8 cellular contexts compared by ENCODE assay signal in genomic region chrX:38800981-38801845, GRCh38. TPM values are rescaled to one million over a fixed set of nuclear protein-coding genes. Genes with fewer than 3 reads are reported as not detected.
DNase-seq lines count a peak whose midpoint lies in the region; ATAC-seq and TF ChIP-seq lines count a peak whose summit lies in the region.

MID1IP1 (plus strand) TSS chrX:38801459; CDS start chrX:38804947, 3,488 bp downstream.

- in situ Hi-C loops in transverse colon (cut with MboI; ENCODE audit: low pct_ligation_motif_present in 1 of 4, low pct_unique_long_range_greater_than_20kb in 1 of 4, low sequenced_read_pairs in 3 of 4) = no loop called here

- H3K9me3 ChIP-seq in MM.1S (replicated peaks; ENCODE audit: insufficient read depth, low read length) = no peaks in the 10 kb centered on the region
- H3K9me3 ChIP-seq in adrenal gland (replicated peaks in 1 of 3) = no peaks in the 10 kb centered on the region
- no peaks in the 10 kb centered on the region for H3K9me3 ChIP-seq in transverse colon

- peak; percentile 33 for ATAC-seq in GM21576 (IDR thresholded peaks at IDR 0.05; ENCODE audit: unreplicated experiment)
- peak; percentile 79 for ATAC-seq in Right ventricle myocardium inferior
- peak; percentile 68 for ATAC-seq in omental fat pad (ENCODE audit: low FRiP score)

- intact Hi-C loops in CD14-positive monocyte (cut with micrococcal nuclease) (loop anchor here (5.0 to 10.0 kb wide), 5 partner anchors 46 to 346 kb away; no protein-coding TSS in a partner anchor), adrenal gland (cut with DNase I) (no loop called here), Right ventricle myocardium inferior (cut with DNase I) (loop anchor here (5.0 kb wide), 4 partner anchors 116 to 346 kb away; no protein-coding TSS in a partner anchor), transverse colon (cut with DNase I; ENCODE audit: low total_unique reads) (loop anchor here (10.0 kb wide), 1 partner anchor 134 kb away; no protein-coding TSS in a partner anchor)

- H3K36me3 Mint-ChIP-seq in CD14-positive monocyte = no peaks in the 10 kb centered on the region

- H3K27me3 ChIP-seq in MM.1S (replicated peaks; ENCODE audit: insufficient read depth, low read length) (no peaks in the 10 kb centered on the region), adrenal gland (peaks cover 4% of the 10 kb centered on the region), transverse colon (no peaks in the 10 kb centered on the region)

- H3K9me2 ChIP-seq in MM.1S (replicated peaks; ENCODE audit: insufficient read depth, low read length) = no peaks in the 10 kb centered on the region

- H3K4me1 ChIP-seq in MM.1S (ENCODE audit: low read length) = no peaks in the 10 kb centered on the region
- peaks cover 0 to 12% of the 10 kb centered on the region in 2 donors for H3K4me1 ChIP-seq in adrenal gland (replicated peaks in 1 of 2)
- peaks cover 0 to 12% (median 6%) of the 10 kb centered on the region in 4 donors for H3K4me1 ChIP-seq in transverse colon

- WGBS in adrenal gland, 4 donors = 4 to 30% (median 16%) methylated on average over 12 to 32 of the region's 32 CpGs
- 34% methylated on average over 32 of the region's 32 CpGs; no CpG with 5 or more reads in 1 of the 2 donors for WGBS in transverse colon (ENCODE audit: low coverage in 1 of 2), 2 donors

- TF ChIP-seq CTCF in CD14-positive monocyte (IDR thresholded peaks at IDR 0.05) (no peak), MM.1S (IDR thresholded peaks at IDR 0.05; ENCODE audit: low read length) (no peak), adrenal gland (IDR thresholded peaks at IDR 0.05) (no peak), omental fat pad (IDR thresholded peaks at IDR 0.05) (no peak), transverse colon (IDR thresholded peaks at IDR 0.05) (no peak)

- TF ChIP-seq POLR2A in adrenal gland (IDR thresholded peaks at IDR 0.05) (peak; percentile 53 to 80), transverse colon (IDR thresholded peaks at IDR 0.05) (peak; percentile 91)

- H3K9me3 Mint-ChIP-seq in CD14-positive monocyte = peaks cover 0 to 29% (median 3%) of the 10 kb centered on the region in 7 donors

- H3F3A ChIP-seq in MM.1S (ENCODE audit: insufficient read depth, low read length) = peaks cover 9% of the 10 kb centered on the region

- TF ChIP-seq EP300 in transverse colon (IDR thresholded peaks at IDR 0.05; ENCODE audit: low read depth) = no peak

- H3K4me3 ChIP-seq in MM.1S (ENCODE audit: low read length) (peak within 1 kb of the TSS; percentile 70), adrenal gland (peak within 1 kb of the TSS in 3 of 4 donors; percentile 14 to 67 (median 40)), transverse colon (peak within 1 kb of the TSS; percentile 9 to 81 (median 68))

- H3K36me3 ChIP-seq in MM.1S (replicated peaks; ENCODE audit: insufficient read depth, low read length) (no peaks in the 10 kb centered on the region), adrenal gland (replicated peaks in 1 of 2) (no peaks in the 10 kb centered on the region), transverse colon (no peaks in the 10 kb centered on the region)

- peak within 1 kb of the TSS; percentile 65; the same call in 1 of the 2 replicates for H2AFZ ChIP-seq in MM.1S (ENCODE audit: low read length)

- peak; percentile 87 for DNase-seq in CD14-positive monocyte (ENCODE audit: low spot score)
- peak; percentile 80 for DNase-seq in MM.1S
- DNase-seq in T-helper 1 cell = peak; percentile 53 to 87 (median 69)
- DNase-seq in adrenal gland = peak; percentile 89 to 97 (median 94)
- peak; percentile 95 for DNase-seq in Right ventricle myocardium inferior (ENCODE audit: missing footprints)
- DNase-seq in omental fat pad (ENCODE audit: low spot score) = peak; percentile 46
- peak; percentile 92 for DNase-seq in transverse colon

- peak within 1 kb of the TSS; percentile 93 to 98 for H3K4me3 Mint-ChIP-seq in CD14-positive monocyte

- H3K27ac ChIP-seq in MM.1S (ENCODE audit: low read length) = peak within 1 kb of the TSS; percentile 55; the same call in 1 of the 2 replicates
- peak within 1 kb of the TSS; percentile 64 to 90 (median 81) for H3K27ac ChIP-seq in adrenal gland
- peak within 1 kb of the TSS; percentile 92 to 99 (median 96) for H3K27ac ChIP-seq in transverse colon

- no peaks in the 10 kb centered on the region for H4K20me1 ChIP-seq in MM.1S (ENCODE audit: insufficient read depth, low read length)

- H3K4me1 Mint-ChIP-seq in CD14-positive monocyte = peaks cover 23% of the 10 kb centered on the region

- H3K27ac Mint-ChIP-seq in CD14-positive monocyte = peak within 1 kb of the TSS; percentile 94 to 98 (median 96)

- peaks cover 0 to 17% (median 0%) of the 10 kb centered on the region in 3 donors for H3K27me3 Mint-ChIP-seq in CD14-positive monocyte (ENCODE audit: low read depth in 3 of 3)

- H3K79me2 ChIP-seq in MM.1S (ENCODE audit: low read length) = peaks cover 34% of the 10 kb centered on the region

- peak within 1 kb of the TSS; percentile 73 for H3K9ac ChIP-seq in MM.1S (ENCODE audit: low read length)

- peak within 1 kb of the TSS; percentile 76 for H3K4me2 ChIP-seq in MM.1S (ENCODE audit: low read depth, low read length)

RNA-seq across cellular contexts. Expression of gene MID1IP1, which starts in this region (rescaled TPM):
- polyA plus RNA-seq in CD14-positive monocyte (10 to 100 TPM; 48.4 to 55.5 TPM), adrenal gland (10 to 100 TPM; 16.8 to 24.3 (median 21.6) TPM)
- total RNA-seq in adrenal gland (100 to 1,000 TPM in 1 of 8 donors, 10 to 100 TPM in 7; 43.3 to 106 (median 54.2) TPM), Right ventricle myocardium inferior (54.2 TPM), omental fat pad (10 to 100 TPM; 30.4 to 52.2 (median 37.6) TPM), transverse colon (10 to 100 TPM; 23.9 to 49.7 (median 33.4) TPM)

Comparison
In these comparisons a context has a peak if more than half of its experiments do, and no peak if none do; other contexts are left out.
1. Peak in every context shown above with its lines: DNase-seq, ATAC-seq, H3K4me3 ChIP-seq and H3K27ac ChIP-seq.
2. intact Hi-C loops: an anchor here in CD14-positive monocyte (5.0 to 10.0 kb wide), Right ventricle myocardium inferior (5.0 kb wide) and transverse colon (10.0 kb wide); none called in adrenal gland.